Comparison of ENCODE assay signal across 2 cellular contexts in genomic region chr6:44477293-44477894, GRCh38.
A peak's percentile ranks its signal among the peaks of the same experiment; 100 is the strongest.
TF ChIP-seq lines count a peak whose summit lies in the region.

No MANE protein-coding gene starts in this region.

TF ChIP-seq in HepG2, 621 proteins besides CTCF, POLR2A, EP300 and RAD21 (continued from another document):
- no peak for TF ChIP-seq ZBTB33 (CRISPR knock-in tag; IDR thresholded peaks at IDR 0.05)

TF ChIP-seq in K562, 482 proteins besides CTCF, POLR2A, EP300 and RAD21 (continued from another document):
- TF ChIP-seq, protein P1, sequence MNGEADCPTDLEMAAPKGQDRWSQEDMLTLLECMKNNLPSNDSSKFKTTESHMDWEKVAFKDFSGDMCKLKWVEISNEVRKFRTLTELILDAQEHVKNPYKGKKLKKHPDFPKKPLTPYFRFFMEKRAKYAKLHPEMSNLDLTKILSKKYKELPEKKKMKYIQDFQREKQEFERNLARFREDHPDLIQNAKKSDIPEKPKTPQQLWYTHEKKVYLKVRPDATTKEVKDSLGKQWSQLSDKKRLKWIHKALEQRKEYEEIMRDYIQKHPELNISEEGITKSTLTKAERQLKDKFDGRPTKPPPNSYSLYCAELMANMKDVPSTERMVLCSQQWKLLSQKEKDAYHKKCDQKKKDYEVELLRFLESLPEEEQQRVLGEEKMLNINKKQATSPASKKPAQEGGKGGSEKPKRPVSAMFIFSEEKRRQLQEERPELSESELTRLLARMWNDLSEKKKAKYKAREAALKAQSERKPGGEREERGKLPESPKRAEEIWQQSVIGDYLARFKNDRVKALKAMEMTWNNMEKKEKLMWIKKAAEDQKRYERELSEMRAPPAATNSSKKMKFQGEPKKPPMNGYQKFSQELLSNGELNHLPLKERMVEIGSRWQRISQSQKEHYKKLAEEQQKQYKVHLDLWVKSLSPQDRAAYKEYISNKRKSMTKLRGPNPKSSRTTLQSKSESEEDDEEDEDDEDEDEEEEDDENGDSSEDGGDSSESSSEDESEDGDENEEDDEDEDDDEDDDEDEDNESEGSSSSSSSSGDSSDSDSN (IDR thresholded peaks at IDR 0.05; ENCODE audit: borderline replicate concordance in 1 of 2, low read depth in 2 of 2, low read length in 2 of 2) = 0 out of 4 replicates have a peak, but pooled peaks of 1 of the 2 experiments have one; percentile 28
- peak; percentile 13; the same call in 1 of the 2 replicates for TF ChIP-seq RB1 (IDR thresholded peaks at IDR 0.05; ENCODE audit: low read depth)
- peak; percentile 61; the same call in 1 of the 2 replicates for TF ChIP-seq NFE2L1 (tag; IDR thresholded peaks at IDR 0.05; ENCODE audit: borderline replicate concordance, low read depth)
- TF ChIP-seq ZFX (CRISPR knock-in tag; IDR thresholded peaks at IDR 0.05) = no peak
- peak; percentile 68; the same call in 1 of the 2 replicates for TF ChIP-seq MAFK (IDR thresholded peaks at IDR 0.05; ENCODE audit: low read length)
- TF ChIP-seq, protein P2, sequence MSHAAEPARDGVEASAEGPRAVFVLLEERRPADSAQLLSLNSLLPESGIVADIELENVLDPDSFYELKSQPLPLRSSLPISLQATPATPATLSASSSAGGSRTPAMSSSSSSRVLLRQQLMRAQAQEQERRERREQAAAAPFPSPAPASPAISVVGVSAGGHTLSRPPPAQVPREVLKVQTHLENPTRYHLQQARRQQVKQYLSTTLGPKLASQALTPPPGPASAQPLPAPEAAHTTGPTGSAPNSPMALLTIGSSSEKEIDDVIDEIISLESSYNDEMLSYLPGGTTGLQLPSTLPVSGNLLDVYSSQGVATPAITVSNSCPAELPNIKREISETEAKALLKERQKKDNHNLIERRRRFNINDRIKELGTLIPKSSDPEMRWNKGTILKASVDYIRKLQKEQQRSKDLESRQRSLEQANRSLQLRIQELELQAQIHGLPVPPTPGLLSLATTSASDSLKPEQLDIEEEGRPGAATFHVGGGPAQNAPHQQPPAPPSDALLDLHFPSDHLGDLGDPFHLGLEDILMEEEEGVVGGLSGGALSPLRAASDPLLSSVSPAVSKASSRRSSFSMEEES (CRISPR knock-in tag; IDR thresholded peaks at IDR 0.05) = no peak
- peak; percentile 78; the same call in 1 of the 2 replicates for TF ChIP-seq HLTF (IDR thresholded peaks at IDR 0.05)
- TF ChIP-seq CBFB (CRISPR knock-in tag; IDR thresholded peaks at IDR 0.05) = peak; percentile 43; the same call in 1 of the 2 replicates
- peak; percentile 49; the same call in 1 of the 2 replicates for TF ChIP-seq ARID1B (IDR thresholded peaks at IDR 0.05)
- TF ChIP-seq ZNF316 (IDR thresholded peaks at IDR 0.05) = peak; percentile 93
- peak; percentile 91 for TF ChIP-seq C11orf30 (IDR thresholded peaks at IDR 0.05; ENCODE audit: low read depth)
- TF ChIP-seq ETV1 (tag; conservative IDR thresholded peaks at IDR 0.05; ENCODE audit: low read depth) = no peak
- TF ChIP-seq THRAP3 (IDR thresholded peaks at IDR 0.05; ENCODE audit: borderline replicate concordance) = no peak
- peak; percentile 98 for TF ChIP-seq PKNOX1 (IDR thresholded peaks at IDR 0.05)
- TF ChIP-seq, protein P3, sequence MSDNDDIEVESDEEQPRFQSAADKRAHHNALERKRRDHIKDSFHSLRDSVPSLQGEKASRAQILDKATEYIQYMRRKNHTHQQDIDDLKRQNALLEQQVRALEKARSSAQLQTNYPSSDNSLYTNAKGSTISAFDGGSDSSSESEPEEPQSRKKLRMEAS (CRISPR knock-in tag; IDR thresholded peaks at IDR 0.05) = peak; percentile 34
- 0 out of 2 replicates have a peak, but pooled peaks have one; percentile 5 for TF ChIP-seq SMC3 (conservative IDR thresholded peaks at IDR 0.05; ENCODE audit: insufficient read depth, low read depth, low read length)
- no peak for TF ChIP-seq MAZ (CRISPR knock-in tag; conservative IDR thresholded peaks at IDR 0.05 in 1 of 2, IDR thresholded peaks at IDR 0.05 in 1 of 2)
- TF ChIP-seq MEIS2 (IDR thresholded peaks at IDR 0.05; ENCODE audit: partially characterized antibody) = peak; percentile 94
- TF ChIP-seq PYGO2 (tag; IDR thresholded peaks at IDR 0.05) = no peak
- TF ChIP-seq, protein P4, sequence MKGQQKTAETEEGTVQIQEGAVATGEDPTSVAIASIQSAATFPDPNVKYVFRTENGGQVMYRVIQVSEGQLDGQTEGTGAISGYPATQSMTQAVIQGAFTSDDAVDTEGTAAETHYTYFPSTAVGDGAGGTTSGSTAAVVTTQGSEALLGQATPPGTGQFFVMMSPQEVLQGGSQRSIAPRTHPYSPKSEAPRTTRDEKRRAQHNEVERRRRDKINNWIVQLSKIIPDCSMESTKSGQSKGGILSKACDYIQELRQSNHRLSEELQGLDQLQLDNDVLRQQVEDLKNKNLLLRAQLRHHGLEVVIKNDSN (CRISPR knock-in tag; IDR thresholded peaks at IDR 0.05) = peak; percentile 51
- TF ChIP-seq ZNF644 (tag; IDR thresholded peaks at IDR 0.05; ENCODE audit: low read depth) = no peak
- TF ChIP-seq MAFF (IDR thresholded peaks at IDR 0.05; ENCODE audit: low read length) = peak; percentile 64; the same call in 1 of the 2 replicates
- TF ChIP-seq TFAP4 (CRISPR knock-in tag; IDR thresholded peaks at IDR 0.05; ENCODE audit: borderline replicate concordance) = peak; percentile 48; the same call in 1 of the 2 replicates
- no peak for TF ChIP-seq ILK (tag; IDR thresholded peaks at IDR 0.05; ENCODE audit: borderline replicate concordance, low read depth)
- TF ChIP-seq ARNT (IDR thresholded peaks at IDR 0.05) = 0 out of 4 replicates have a peak, but pooled peaks of 1 of the 2 experiments have one; percentile 39
- TF ChIP-seq, protein P5, sequence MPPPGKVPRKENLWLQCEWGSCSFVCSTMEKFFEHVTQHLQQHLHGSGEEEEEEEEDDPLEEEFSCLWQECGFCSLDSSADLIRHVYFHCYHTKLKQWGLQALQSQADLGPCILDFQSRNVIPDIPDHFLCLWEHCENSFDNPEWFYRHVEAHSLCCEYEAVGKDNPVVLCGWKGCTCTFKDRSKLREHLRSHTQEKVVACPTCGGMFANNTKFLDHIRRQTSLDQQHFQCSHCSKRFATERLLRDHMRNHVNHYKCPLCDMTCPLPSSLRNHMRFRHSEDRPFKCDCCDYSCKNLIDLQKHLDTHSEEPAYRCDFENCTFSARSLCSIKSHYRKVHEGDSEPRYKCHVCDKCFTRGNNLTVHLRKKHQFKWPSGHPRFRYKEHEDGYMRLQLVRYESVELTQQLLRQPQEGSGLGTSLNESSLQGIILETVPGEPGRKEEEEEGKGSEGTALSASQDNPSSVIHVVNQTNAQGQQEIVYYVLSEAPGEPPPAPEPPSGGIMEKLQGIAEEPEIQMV (tag; conservative IDR thresholded peaks at IDR 0.05; ENCODE audit: low read depth) = no peak
- TF ChIP-seq, protein P6, sequence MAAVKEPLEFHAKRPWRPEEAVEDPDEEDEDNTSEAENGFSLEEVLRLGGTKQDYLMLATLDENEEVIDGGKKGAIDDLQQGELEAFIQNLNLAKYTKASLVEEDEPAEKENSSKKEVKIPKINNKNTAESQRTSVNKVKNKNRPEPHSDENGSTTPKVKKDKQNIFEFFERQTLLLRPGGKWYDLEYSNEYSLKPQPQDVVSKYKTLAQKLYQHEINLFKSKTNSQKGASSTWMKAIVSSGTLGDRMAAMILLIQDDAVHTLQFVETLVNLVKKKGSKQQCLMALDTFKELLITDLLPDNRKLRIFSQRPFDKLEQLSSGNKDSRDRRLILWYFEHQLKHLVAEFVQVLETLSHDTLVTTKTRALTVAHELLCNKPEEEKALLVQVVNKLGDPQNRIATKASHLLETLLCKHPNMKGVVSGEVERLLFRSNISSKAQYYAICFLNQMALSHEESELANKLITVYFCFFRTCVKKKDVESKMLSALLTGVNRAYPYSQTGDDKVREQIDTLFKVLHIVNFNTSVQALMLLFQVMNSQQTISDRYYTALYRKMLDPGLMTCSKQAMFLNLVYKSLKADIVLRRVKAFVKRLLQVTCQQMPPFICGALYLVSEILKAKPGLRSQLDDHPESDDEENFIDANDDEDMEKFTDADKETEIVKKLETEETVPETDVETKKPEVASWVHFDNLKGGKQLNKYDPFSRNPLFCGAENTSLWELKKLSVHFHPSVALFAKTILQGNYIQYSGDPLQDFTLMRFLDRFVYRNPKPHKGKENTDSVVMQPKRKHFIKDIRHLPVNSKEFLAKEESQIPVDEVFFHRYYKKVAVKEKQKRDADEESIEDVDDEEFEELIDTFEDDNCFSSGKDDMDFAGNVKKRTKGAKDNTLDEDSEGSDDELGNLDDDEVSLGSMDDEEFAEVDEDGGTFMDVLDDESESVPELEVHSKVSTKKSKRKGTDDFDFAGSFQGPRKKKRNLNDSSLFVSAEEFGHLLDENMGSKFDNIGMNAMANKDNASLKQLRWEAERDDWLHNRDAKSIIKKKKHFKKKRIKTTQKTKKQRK (IDR thresholded peaks at IDR 0.05; ENCODE audit: borderline replicate concordance, low read depth, low read length) = no peak
- TF ChIP-seq ZFP36 (IDR thresholded peaks at IDR 0.05; ENCODE audit: low read depth, low read length, partially characterized antibody) = no peak
- TF ChIP-seq ZNF239 (CRISPR knock-in tag; IDR thresholded peaks at IDR 0.05) = peak; percentile 90
- peak; percentile 96 for TF ChIP-seq NFE2 (IDR thresholded peaks at IDR 0.05; ENCODE audit: low read depth)
- TF ChIP-seq PBX2 (CRISPR knock-in tag; IDR thresholded peaks at IDR 0.05; ENCODE audit: low read depth) = peak; percentile 85
- TF ChIP-seq PBX2 (tag; conservative IDR thresholded peaks at IDR 0.05; ENCODE audit: low read depth) = peak; percentile 96
- TF ChIP-seq EZH2 (IDR thresholded peaks at IDR 0.05; ENCODE audit: borderline replicate concordance, low read depth, low read length) = no peak
- no peak for TF ChIP-seq ZEB2 (IDR thresholded peaks at IDR 0.05)
- no peak for TF ChIP-seq POLR2AphosphoS5 (IDR thresholded peaks at IDR 0.05; ENCODE audit: control insufficient read depth, insufficient read depth, low read depth, low read length)
- peak in 1 of 2 experiments; percentile 39; a peak in 2 of 4 replicates for TF ChIP-seq RCOR1 (IDR thresholded peaks at IDR 0.05; ENCODE audit: borderline replicate concordance in 1 of 2, low read depth in 2 of 2, low read length in 2 of 2)
- peak; percentile 20; the same call in 1 of the 2 replicates for TF ChIP-seq GATA2 (CRISPR knock-in tag; IDR thresholded peaks at IDR 0.05)
- TF ChIP-seq CBFA2T3 (IDR thresholded peaks at IDR 0.05) = 0 out of 2 replicates have a peak, but pooled peaks have one; percentile 2
- TF ChIP-seq RBM25 (IDR thresholded peaks at IDR 0.05; ENCODE audit: low read depth, low read length, severe bottlenecking) = peak; percentile 83
- 0 out of 4 replicates have a peak, but pooled peaks of 1 of the 2 experiments have one; percentile 32 for TF ChIP-seq NRF1 (conservative IDR thresholded peaks at IDR 0.05 in 1 of 2, IDR thresholded peaks at IDR 0.05 in 1 of 2)
- TF ChIP-seq ZKSCAN3 (CRISPR knock-in tag; IDR thresholded peaks at IDR 0.05) = no peak
- peak; percentile 28; the same call in 1 of the 2 replicates for TF ChIP-seq SMARCA4 (IDR thresholded peaks at IDR 0.05)
- peak; percentile 58; the same call in 1 of the 2 replicates for TF ChIP-seq SMARCA5 (IDR thresholded peaks at IDR 0.05)
- TF ChIP-seq TCF7L2 (IDR thresholded peaks at IDR 0.05; ENCODE audit: low read depth, low read length) = no peak
